21 cellular contexts compared by ENCODE assay signal in genomic region chr12:132471858-132472255, GRCh38. TPM values are rescaled to one million over a fixed set of nuclear protein-coding genes. Genes with fewer than 3 reads are reported as not detected.
DNase-seq lines count a peak whose midpoint lies in the region; ATAC-seq, FAIRE-seq and TF ChIP-seq lines count a peak whose summit lies in the region.
"Had no signal": no experiment of that assay in that cellular context is flagged by ENCODE, and none has a peak within 500 bp of the region (broad histone marks: within the 10 kb centered on the region; RNA-seq: fewer than 3 reads in every experiment).

No MANE protein-coding gene starts in this region.

- no peak for TF ChIP-seq CTCF in A549 (IDR thresholded peaks at IDR 0.05)

- no peaks in the 10 kb centered on the region for H3K36me3 ChIP-seq in BLaER1 treated with 17β-estradiol and CSF1 and Interleukin-3, amounts not matched to agents 10 nM and 100 nM
- H3K36me3 ChIP-seq: BE2C, heart right ventricle, Peyer's patch, thoracic aorta had no signal

- H3K4me2 ChIP-seq in A549, result no peak overlapping the region
- peak overlapping the region; percentile 80 to 95 (median 86) for H3K4me2 ChIP-seq in BLaER1 treated with 17β-estradiol and CSF1 and Interleukin-3, amounts not matched to agents 10 nM and 100 nM
- H3K4me2 ChIP-seq: smooth muscle cell had no signal

- no peak for DNase-seq in A549 (ENCODE audit: low read depth in 1 of 2, low spot score in 1 of 2)
- DNase-seq in T-cell, result no peak
- no peak for DNase-seq in immature natural killer cell
- DNase-seq in NCI-H1436 treated with DMSO at 0.1 percent for 48 hours (lab: John Stamatoyannopoulos, UW), result no peak
- DNase-seq in erythroblast (lab: John Stamatoyannopoulos, UW), result no peak
- no peak for DNase-seq in stimulated activated CD4-positive, alpha-beta T cell treated with anti-CD3 and anti-CD28 coated beads, Interleukin-4, amount 100 ng/mL, for 4 hours
- no peak for DNase-seq in amygdala (lab: John Stamatoyannopoulos, UW)
- DNase-seq: BE2C; heart right ventricle; NCI-H2081 treated with DMSO at 0.1 percent for 48 hours; NCI-H526 treated with DMSO at 0.1 percent for 48 hours; Peyer's patch; SK-N-SH; stimulated activated CD8-positive, alpha-beta memory T cell treated with anti-CD3 and anti-CD28 coated beads, Interleukin-4, amount 100 ng/mL, for 48 hours had no signal

- peak overlapping the region; percentile 62 to 79 (median 70) for H3K4me3 Mint-ChIP-seq in T-cell
- H3K4me3 Mint-ChIP-seq in immature natural killer cell, result peak overlapping the region in 3 of 5 donors; percentile 4 to 69 (median 38)

- peaks cover 46 to 62% (median 50%) of the 10 kb centered on the region in 3 donors for H3K4me1 Mint-ChIP-seq in T-cell
- H3K4me1 Mint-ChIP-seq in immature natural killer cell, result peaks cover 43 to 48% of the 10 kb centered on the region in 2 donors

- no peak for TF ChIP-seq RAD21 in A549 (conservative IDR thresholded peaks at IDR 0.05 in 1 of 2, IDR thresholded peaks at IDR 0.05 in 1 of 2)

- POLR2A ChIA-PET in A549 (lab: Yijun Ruan, JAX) (no interaction called here), T-cell (lab: Charles Lee) (no interaction called here)

- no peak overlapping the region for H3K4me3 ChIP-seq in A549
- H3K4me3 ChIP-seq in BLaER1 treated with 17β-estradiol and CSF1 and Interleukin-3, amounts not matched to agents 10 nM and 100 nM, result peak overlapping the region; percentile 47 to 74 (median 62)
- H3K4me3 ChIP-seq: heart right ventricle, K562, Peyer's patch, smooth muscle cell, thoracic aorta had no signal

- no peak for TF ChIP-seq POLR2A in A549 (IDR thresholded peaks at IDR 0.05; ENCODE audit: low read length)
- no peak for TF ChIP-seq POLR2A in erythroblast (IDR thresholded peaks at IDR 0.05; ENCODE audit: low read length)

- peak; percentile 20 to 21; a peak in 4 of 6 replicates for ATAC-seq in A549
- no peak for ATAC-seq in T-cell (replicated peaks in 1 of 4)

- no peaks in the 10 kb centered on the region for H3K9me3 ChIP-seq in A549
- peaks cover 0 to 4% (median 0%) of the 10 kb centered on the region in 11 experiments; a peak in 2 of 22 replicates for H3K9me3 ChIP-seq in BLaER1 treated with 17β-estradiol and CSF1 and Interleukin-3, amounts not matched to agents 10 nM and 100 nM (replicated peaks in 1 of 11)
- H3K9me3 ChIP-seq: BE2C, heart right ventricle, SK-N-SH, thoracic aorta had no signal

- no peak overlapping the region; a peak in 1 of 6 replicates for H3K27ac ChIP-seq in A549
- peak overlapping the region in 9 of 11 experiments; percentile 52 to 78 (median 70); a peak in 18 of 22 replicates for H3K27ac ChIP-seq in BLaER1 treated with 17β-estradiol and CSF1 and Interleukin-3, amounts not matched to agents 10 nM and 100 nM
- H3K27ac ChIP-seq: thoracic aorta had no signal

- H3K9ac ChIP-seq in BLaER1 treated with 17β-estradiol and CSF1 and Interleukin-3, amounts not matched to agents 10 nM and 100 nM, result peak overlapping the region; percentile 61 to 83 (median 75); a peak in 20 of 22 replicates
- H3K9ac ChIP-seq: SK-N-SH had no signal

- H3K9me3 Mint-ChIP-seq in T-cell (no peaks in the 10 kb centered on the region), immature natural killer cell (peaks cover 0 to 3% (median under 1%) of the 10 kb centered on the region in 6 donors)
- H3K9me3 Mint-ChIP-seq: activated T-helper 2 cell treated with anti-CD3 and anti-CD28 coated beads, Interferon-gamma antibody, Interleukin-2, Interleukin-4, amounts not matched to agents 10 μg/mL and 5 μg/mL and 100 μg/mL, durations not matched to agents 14 hours and 24 hours and 36 hours had no signal

- no peaks in the 10 kb centered on the region for H3K36me3 Mint-ChIP-seq in T-cell
- no peaks in the 10 kb centered on the region for H3K36me3 Mint-ChIP-seq in immature natural killer cell

- FAIRE-seq in A549 (lab: Jason Lieb, UNC), result no peak
- FAIRE-seq: astrocyte, endometrium had no signal

- peaks cover 0 to 8% (median 0%) of the 10 kb centered on the region in 11 experiments; a peak in 4 of 22 replicates for H4K20me1 ChIP-seq in BLaER1 treated with 17β-estradiol and CSF1 and Interleukin-3, amounts not matched to agents 10 nM and 100 nM

- peaks cover 8% of the 10 kb centered on the region; the same call in 1 of the 3 replicates for H3K4me1 ChIP-seq in A549
- H3K4me1 ChIP-seq in BLaER1 treated with 17β-estradiol and CSF1 and Interleukin-3, amounts not matched to agents 10 nM and 100 nM, result peaks cover 60 to 68% (median 66%) of the 10 kb centered on the region in 10 experiments
- H3K4me1 ChIP-seq: BE2C, Peyer's patch had no signal

- CTCF ChIA-PET in A549 (lab: Yijun Ruan, JAX), result interaction anchor here (1.3 kb wide), 1 partner anchor 58 kb away, joined by 3 read pairs; no protein-coding TSS in a partner anchor
- CTCF ChIA-PET in T-cell (lab: Charles Lee), result no interaction called here

- peak overlapping the region; percentile 72 to 90 for H3K27ac Mint-ChIP-seq in T-cell
- peak overlapping the region in 4 of 6 donors; percentile 71 to 84 (median 80) for H3K27ac Mint-ChIP-seq in immature natural killer cell
- H3K27ac Mint-ChIP-seq: activated T-helper 2 cell treated with anti-CD3 and anti-CD28 coated beads, Interferon-gamma antibody, Interleukin-2, Interleukin-4, amounts not matched to agents 10 μg/mL and 5 μg/mL and 100 μg/mL, durations not matched to agents 14 hours and 24 hours and 36 hours had no signal

- 75% methylated on average over 16 of the region's 16 CpGs for WGBS in A549 (ENCODE audit: missing lambda C conversion rate)

- no peak for TF ChIP-seq EP300 in A549 (IDR thresholded peaks at IDR 0.05)

- no peaks in the 10 kb centered on the region for H3K27me3 ChIP-seq in BLaER1 treated with 17β-estradiol and CSF1 and Interleukin-3, amounts not matched to agents 10 nM and 100 nM
- H3K27me3 ChIP-seq: BE2C, Peyer's patch had no signal

- H3K27me3 Mint-ChIP-seq in T-cell, result peaks cover 0 to 2% of the 10 kb centered on the region in 2 donors
- peaks cover 30 to 49% (median 31%) of the 10 kb centered on the region in 3 donors for H3K27me3 Mint-ChIP-seq in immature natural killer cell (ENCODE audit: low read depth in 3 of 3)

TF ChIP-seq in A549, 52 proteins besides CTCF, POLR2A, EP300 and RAD21:
- TF ChIP-seq CHD4 (IDR thresholded peaks at IDR 0.05; ENCODE audit: borderline replicate concordance), result no peak
- no peak for TF ChIP-seq BHLHE40 (IDR thresholded peaks at IDR 0.05; ENCODE audit: low read depth, low read length)
- no peak for TF ChIP-seq ATOH8 (CRISPR knock-in tag; IDR thresholded peaks at IDR 0.05; ENCODE audit: low read depth)
TF ChIP-seq in A549: peak in this region for 0.

RNA-seq across cellular contexts. Expression of gene FBRSL1, which starts 18.1 kb away (rescaled TPM):
- polyA plus RNA-seq in A549 (2011; rRNA removed) (2.7 and 3.0 TPM in 2 replicates), A549 (2017; fragmentation: RNase III; extraction: RNeasy Plus Mini Kit Qiagen cat#74134 plus additional on column Dnase treatment) (28.5 to 37.8 TPM (median 32.8 TPM) in 3 replicates), immature natural killer cell (under 1 TPM in 2 of 3 donors, not detected in 1; 0.54 to 0.63 TPM)
- 13.4 and 22.4 TPM in 2 replicates for polyA plus RNA-seq in A549 (2012; cell fraction: cytosol; rRNA removed)
- polyA plus RNA-seq in A549 (2012; cell fraction: nucleus; rRNA removed), result 53.8 and 59.8 TPM in 2 replicates
- 3.4 and 3.6 TPM in 2 replicates for polyA minus RNA-seq in A549 (2011; rRNA and poly(A)+ RNA removed)
- total RNA-seq in T-cell, result 100 to 1,000 TPM in 2 of 5 donors, 10 to 100 TPM in 3; 82.1 to 114 (median 99.3) TPM

Comparison
In these comparisons a context has a peak if more than half of its experiments do, and no peak if none do; other contexts are left out.
1. ATAC-seq: peak in A549 (2 of 2); none in T-cell (0 of 4).
2. H3K27ac ChIP-seq: peak in BLaER1 treated with 17β-estradiol and CSF1 and Interleukin-3, amounts not matched to agents 10 nM and 100 nM (9 of 11); none in A549 (0 of 2).